ENCODE assay signal across 24 cellular contexts in genomic region chr18:38047820-38048219, GRCh38.
DNase-seq lines count a peak whose midpoint lies in the region; ATAC-seq and TF ChIP-seq lines count a peak whose summit lies in the region.
"Had no signal": no experiment of that assay in that cellular context is flagged by ENCODE, and none has a peak within 500 bp of the region (broad histone marks: within the 10 kb centered on the region; RNA-seq: fewer than 3 reads in every experiment).

No MANE protein-coding gene starts in this region.

- intact Hi-C loops in activated naive CD4-positive, alpha-beta T cell treated with anti-CD3 and anti-CD28 coated beads for 36 hours (cut with micrococcal nuclease) = no loop called here

- no peaks in the 10 kb centered on the region for H3K36me3 Mint-ChIP-seq in activated naive CD4-positive, alpha-beta T cell treated with anti-CD3 and anti-CD28 coated beads for 36 hours (ENCODE audit: low read depth)
- H3K36me3 Mint-ChIP-seq: brain; natural killer cell treated with Interleukin-12 subunit alpha and Interleukin-12 subunit beta and Interleukin-15 and Interleukin-18, amount 100 ng/mL, for 72 hours; stimulated activated memory B cell treated with anti-CD40 and anti-IgM and Interleukin-4, amounts not matched to agents 10 μg/mL and 1 μg/mL and 100 μg/mL, for 72 hours; T-cell had no signal

- ATAC-seq in HG03159 (IDR thresholded peaks at IDR 0.05; ENCODE audit: unreplicated experiment) = no peak
- ATAC-seq: activated CD4-positive, alpha-beta T cell treated with anti-CD3 and anti-CD28 coated beads for 36 hours; activated T-cell treated with anti-CD3 and anti-CD28 coated beads, Interleukin-2, amount 50 U/mL, for 4 hours; natural killer cell treated with Interleukin-12 subunit alpha and Interleukin-12 subunit beta and Interleukin-15 and Interleukin-18, amount 100 ng/mL, for 72 hours; Panc1; stimulated activated memory B cell treated with anti-CD40 and anti-IgM and Interleukin-4, amounts not matched to agents 10 μg/mL and 1 μg/mL and 100 μg/mL, for 72 hours; T-cell had no signal

- H3K27me3 Mint-ChIP-seq in activated naive CD4-positive, alpha-beta T cell treated with anti-CD3 and anti-CD28 coated beads for 36 hours (ENCODE audit: low read depth) = no peaks in the 10 kb centered on the region
- H3K27me3 Mint-ChIP-seq: activated CD4-positive, alpha-beta T cell treated with anti-CD3 and anti-CD28 coated beads for 36 hours; brain; natural killer cell treated with Interleukin-12 subunit alpha and Interleukin-12 subunit beta and Interleukin-15 and Interleukin-18, amount 100 ng/mL, for 72 hours; stimulated activated memory B cell treated with anti-CD40 and anti-IgM and Interleukin-4, amounts not matched to agents 10 μg/mL and 1 μg/mL and 100 μg/mL, for 72 hours; T-cell had no signal

- no peak overlapping the region for H3K4me3 Mint-ChIP-seq in activated naive CD4-positive, alpha-beta T cell treated with anti-CD3 and anti-CD28 coated beads for 36 hours
- H3K4me3 Mint-ChIP-seq: activated CD4-positive, alpha-beta T cell treated with anti-CD3 and anti-CD28 coated beads for 36 hours; activated T-cell treated with anti-CD3 and anti-CD28 coated beads, Interleukin-2, amount 50 U/mL, for 4 hours; brain; natural killer cell treated with Interleukin-12 subunit alpha and Interleukin-12 subunit beta and Interleukin-15 and Interleukin-18, amount 100 ng/mL, for 72 hours; stimulated activated memory B cell treated with anti-CD40 and anti-IgM and Interleukin-4, amounts not matched to agents 10 μg/mL and 1 μg/mL and 100 μg/mL, for 72 hours; T-cell had no signal

- peak; percentile 33 for DNase-seq in DMS53 (lab: John Stamatoyannopoulos, UW)
- no peak for DNase-seq in DMS53 treated with DMSO at 0.1 percent for 48 hours (lab: John Stamatoyannopoulos, UW; ENCODE audit: unreplicated experiment)
- peak; percentile 19 for DNase-seq in iPS-NIHi7 (ENCODE audit: extremely low spot score)
- no peak for DNase-seq in activated naive CD4-positive, alpha-beta T cell treated with anti-CD3 and anti-CD28 coated beads for 36 hours
- DNase-seq in SHP77 treated with DMSO at 0.1 percent for 48 hours (lab: John Stamatoyannopoulos, UW) = no peak
- DNase-seq: activated CD4-positive, alpha-beta T cell treated with anti-CD3 and anti-CD28 coated beads for 36 hours; activated T-cell treated with anti-CD3 and anti-CD28 coated beads, Interleukin-2, amount 50 U/mL, for 4 hours; effector CD8-positive, alpha-beta T cell; hippocampal formation; KBM-7; NCI-H187; NCI-H2227 treated with DMSO at 0.1 percent for 48 hours; ovary; retina; spleen; stimulated activated CD4-positive, alpha-beta T cell treated with anti-CD3 and anti-CD28 coated beads, Interleukin-4, amount 100 ng/mL, for 1 hour; T-cell had no signal

- H3K27ac Mint-ChIP-seq in activated naive CD4-positive, alpha-beta T cell treated with anti-CD3 and anti-CD28 coated beads for 36 hours = no peak overlapping the region
- H3K27ac Mint-ChIP-seq: activated CD4-positive, alpha-beta T cell treated with anti-CD3 and anti-CD28 coated beads for 36 hours; brain; natural killer cell treated with Interleukin-12 subunit alpha and Interleukin-12 subunit beta and Interleukin-15 and Interleukin-18, amount 100 ng/mL, for 72 hours; stimulated activated memory B cell treated with anti-CD40 and anti-IgM and Interleukin-4, amounts not matched to agents 10 μg/mL and 1 μg/mL and 100 μg/mL, for 72 hours; T-cell had no signal

- H3K4me1 Mint-ChIP-seq in activated naive CD4-positive, alpha-beta T cell treated with anti-CD3 and anti-CD28 coated beads for 36 hours (ENCODE audit: low read depth) = no peaks in the 10 kb centered on the region
- H3K4me1 Mint-ChIP-seq: activated CD4-positive, alpha-beta T cell treated with anti-CD3 and anti-CD28 coated beads for 36 hours; stimulated activated memory B cell treated with anti-CD40 and anti-IgM and Interleukin-4, amounts not matched to agents 10 μg/mL and 1 μg/mL and 100 μg/mL, for 72 hours; T-cell had no signal

- H3K27ac ChIP-seq in VCaP = no peak overlapping the region
- H3K27ac ChIP-seq: ovary, spleen had no signal

- H3K9me3 Mint-ChIP-seq in activated naive CD4-positive, alpha-beta T cell treated with anti-CD3 and anti-CD28 coated beads for 36 hours = peaks cover 2% of the 10 kb centered on the region
- H3K9me3 Mint-ChIP-seq: activated T-cell treated with anti-CD3 and anti-CD28 coated beads, Interleukin-2, amount 50 U/mL, for 4 hours; brain had no signal

- TF ChIP-seq CTCF in GM12873 (IDR thresholded peaks at IDR 0.05; ENCODE audit: insufficient read depth, low read depth, low read length, missing control alignments) (peak; percentile 15), VCaP (conservative IDR thresholded peaks at IDR 0.05) (peak; percentile 34)

- CTCF ChIA-PET in activated naive CD4-positive, alpha-beta T cell treated with anti-CD3 and anti-CD28 coated beads for 36 hours (lab: Charles Lee) = no interaction called here

Comparison
In these comparisons a context has a peak if more than half of its experiments do, and no peak if none do; other contexts are left out.
1. DNase-seq: peak in DMS53 (single experiment) and iPS-NIHi7 (single experiment); none in DMS53 treated with DMSO at 0.1 percent for 48 hours (single experiment), activated naive CD4-positive, alpha-beta T cell treated with anti-CD3 and anti-CD28 coated beads for 36 hours (single experiment) and SHP77 treated with DMSO at 0.1 percent for 48 hours (single experiment).